11 cellular contexts compared by ENCODE assay signal in the genomic region with DNA sequence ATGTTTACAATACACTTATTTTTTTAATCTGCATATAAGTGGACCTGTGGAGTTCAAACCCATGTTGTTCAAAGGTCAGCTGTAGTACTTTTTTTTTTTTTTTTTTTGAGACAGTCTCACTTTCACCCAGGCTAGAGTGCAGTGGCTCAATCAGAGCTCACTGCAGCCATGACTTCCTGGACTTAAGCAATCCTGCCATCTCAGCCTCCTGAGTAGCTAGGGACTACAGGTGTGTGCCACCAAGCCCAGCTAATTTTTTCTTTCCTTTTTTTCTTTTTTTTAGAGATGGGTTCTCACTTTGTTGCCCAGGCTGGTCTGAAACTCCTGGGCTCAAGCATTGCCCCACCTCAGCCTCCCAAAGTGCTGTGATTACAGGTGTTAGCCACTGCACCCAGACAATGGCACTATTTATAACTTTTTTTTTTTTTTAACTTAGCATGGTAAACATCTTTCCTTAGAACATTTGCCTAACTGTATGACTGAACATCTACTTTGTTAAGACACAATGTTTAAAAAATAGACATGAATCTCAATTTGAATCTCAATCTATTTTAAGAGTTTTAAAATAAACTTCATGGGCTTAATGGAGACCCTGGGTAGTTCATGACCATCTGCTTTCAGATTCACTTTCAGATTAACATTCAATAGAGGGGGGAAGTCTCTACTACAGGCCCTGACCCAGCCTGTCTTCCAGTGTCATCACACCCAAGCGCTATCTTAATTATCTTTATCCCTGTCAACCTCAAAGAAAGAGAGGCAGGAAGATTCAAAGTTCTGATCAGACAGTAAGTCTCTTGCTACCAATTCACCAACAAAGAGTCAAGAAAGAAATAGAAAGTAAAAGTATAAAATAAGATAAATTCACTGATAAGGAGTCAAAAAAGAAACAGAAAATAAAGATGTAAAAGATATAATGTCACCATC.
DNase-seq lines count a peak whose midpoint lies in the region; ATAC-seq and TF ChIP-seq lines count a peak whose summit lies in the region.
"Had no signal": no experiment of that assay in that cellular context is flagged by ENCODE, and none has a peak within 500 bp of the region (broad histone marks: within the 10 kb centered on the region; RNA-seq: fewer than 3 reads in every experiment).

No MANE protein-coding gene starts in this region.

- H3K36me3 Mint-ChIP-seq in activated naive CD4-positive, alpha-beta T cell treated with anti-CD3 and anti-CD28 coated beads, Interleukin-2, amount 50 U/mL, for 24 hours: peaks cover 35% of the 10 kb centered on the region
- H3K36me3 Mint-ChIP-seq in T-cell: peaks cover 43% of the 10 kb centered on the region

- no peaks in the 10 kb centered on the region for H3K9me3 ChIP-seq in thymus (ENCODE audit: control insufficient read depth)
- H3K9me3 ChIP-seq in lower lobe of right lung: peaks cover 8% of the 10 kb centered on the region

- CTCF ChIA-PET in T-cell (lab: Charles Lee): interaction anchor here in 1 of 2 donors (0.6 to 1.1 kb wide), 7 partner anchors 11 to 565 kb away, joined by 3 to 6 read pairs (median 4); no protein-coding TSS in a partner anchor

- TF ChIP-seq CTCF in lower lobe of right lung (IDR thresholded peaks at IDR 0.05): no peak

- H3K4me3 ChIP-seq in thymus (ENCODE audit: low read length) (no peak overlapping the region), lower lobe of right lung (no peak overlapping the region)
- H3K4me3 ChIP-seq: BLaER1, SK-N-MC, skin epidermis had no signal

- peaks cover 20% of the 10 kb centered on the region for H3K9me3 Mint-ChIP-seq in activated naive CD4-positive, alpha-beta T cell treated with anti-CD3 and anti-CD28 coated beads, Interleukin-2, amount 50 U/mL, for 24 hours
- H3K9me3 Mint-ChIP-seq in T-cell: peaks cover 0 to 9% (median 0%) of the 10 kb centered on the region in 3 donors

- H3K4me3 Mint-ChIP-seq in activated naive CD4-positive, alpha-beta T cell treated with anti-CD3 and anti-CD28 coated beads, Interleukin-2, amount 50 U/mL, for 24 hours: peak overlapping the region; percentile 83
- H3K4me3 Mint-ChIP-seq in T-cell: peak overlapping the region; percentile 42 to 69 (median 50)

- H3K36me3 ChIP-seq in thymus (ENCODE audit: control insufficient read depth, insufficient read depth): no peaks in the 10 kb centered on the region
- no peaks in the 10 kb centered on the region for H3K36me3 ChIP-seq in lower lobe of right lung
- H3K36me3 ChIP-seq: BLaER1 had no signal

- H3K4me1 ChIP-seq in thymus (ENCODE audit: control insufficient read depth, insufficient read depth, low read length): peaks cover 2% of the 10 kb centered on the region
- peaks cover 15% of the 10 kb centered on the region for H3K4me1 ChIP-seq in lower lobe of right lung

- in situ Hi-C loops in KBM-7 (cut with MboI; ENCODE audit: low pct_unique_long_range_greater_than_20kb, low sequenced_read_pairs): no loop called here

- H3K4me1 Mint-ChIP-seq in activated naive CD4-positive, alpha-beta T cell treated with anti-CD3 and anti-CD28 coated beads, Interleukin-2, amount 50 U/mL, for 24 hours: peaks cover 92% of the 10 kb centered on the region
- H3K4me1 Mint-ChIP-seq in T-cell: peaks cover 88 to 94% (median 89%) of the 10 kb centered on the region in 3 donors

- peak overlapping the region; percentile 99 for H3K27ac Mint-ChIP-seq in activated naive CD4-positive, alpha-beta T cell treated with anti-CD3 and anti-CD28 coated beads, Interleukin-2, amount 50 U/mL, for 24 hours
- peak overlapping the region; percentile 88 to 94 for H3K27ac Mint-ChIP-seq in T-cell

- no peaks in the 10 kb centered on the region for H3K27me3 Mint-ChIP-seq in activated naive CD4-positive, alpha-beta T cell treated with anti-CD3 and anti-CD28 coated beads, Interleukin-2, amount 50 U/mL, for 24 hours
- no peaks in the 10 kb centered on the region for H3K27me3 Mint-ChIP-seq in T-cell

- intact Hi-C loops in lower lobe of right lung (cut with DNase I): no loop called here

- POLR2A ChIA-PET in T-cell (lab: Charles Lee): interaction anchor here (0.6 to 1.4 kb wide), 4 partner anchors 8 to 359 kb away, joined by 3 to 7 read pairs (median 4); no protein-coding TSS in a partner anchor

- no peak for DNase-seq in activated naive CD4-positive, alpha-beta T cell (lab: John Stamatoyannopoulos, UW)
- peak in 3 of 34 experiments; percentile 3 to 29 (median 19) for DNase-seq in T-cell
- no peak for DNase-seq in RKO (ENCODE audit: low spot score)
- DNase-seq in lower lobe of right lung: no peak
- no peak for DNase-seq in KBM-7

- 33% methylated on average over 1 of the region's 1 CpG for WGBS in thymus

- H3K27me3 ChIP-seq in thymus (ENCODE audit: control insufficient read depth, insufficient read depth) (no peaks in the 10 kb centered on the region), lower lobe of right lung (ENCODE audit: low read depth) (no peaks in the 10 kb centered on the region)
- H3K27me3 ChIP-seq: BLaER1 had no signal

- H3K27ac ChIP-seq in thymus (ENCODE audit: low read depth) (peak overlapping the region; percentile 43), lower lobe of right lung (no peak overlapping the region)
- H3K27ac ChIP-seq: BLaER1, SK-N-MC had no signal

- ATAC-seq in HG02938 (IDR thresholded peaks at IDR 0.05; ENCODE audit: unreplicated experiment): peak; percentile 90
- peak; percentile 46 to 84 (median 60) for ATAC-seq in T-cell (replicated peaks in 1 of 4)
- no peak for ATAC-seq in lower lobe of right lung

Comparison
In these comparisons a context has a peak if more than half of its experiments do, and no peak if none do; other contexts are left out.
1. ATAC-seq: peak in HG02938 (single experiment) and T-cell (4 of 4); none in lower lobe of right lung (0 of 2).